ENCODE assay signal across 14 cellular contexts in genomic region chr17:2948721-2949468, GRCh38.
"Had no signal": no experiment of that assay in that cellular context is flagged by ENCODE, and none has a peak within 500 bp of the region (broad histone marks: within the 10 kb centered on the region; RNA-seq: fewer than 3 reads in every experiment).

No MANE protein-coding gene starts in this region.

- ATAC-seq: activated naive CD4-positive, alpha-beta T cell treated with anti-CD3 and anti-CD28 coated beads, Interleukin-2, amount 50 U/mL, for 72 hours; stimulated activated naive CD8-positive, alpha-beta T cell treated with anti-CD3 and anti-CD28 coated beads, Interleukin-15, Interleukin-2, amounts not matched to agents 100 U/mL and 50 U/mL, for 24 hours had no signal

- H3K27ac Mint-ChIP-seq: activated naive CD4-positive, alpha-beta T cell treated with anti-CD3 and anti-CD28 coated beads, Interleukin-2, amount 50 U/mL, for 72 hours; neural progenitor cell had no signal

- H3K9me3 Mint-ChIP-seq: activated naive CD4-positive, alpha-beta T cell treated with anti-CD3 and anti-CD28 coated beads, Interleukin-2, amount 50 U/mL, for 72 hours; neural progenitor cell had no signal

- H3K27ac ChIP-seq: left ventricle myocardium inferior, neural progenitor cell, pancreas, sigmoid colon, suprapubic skin, vagina, VCaP had no signal

- H3K4me3 Mint-ChIP-seq: neural progenitor cell had no signal

- H3K4me1 Mint-ChIP-seq: neural progenitor cell had no signal

- H3K36me3 Mint-ChIP-seq: activated naive CD4-positive, alpha-beta T cell treated with anti-CD3 and anti-CD28 coated beads, Interleukin-2, amount 50 U/mL, for 72 hours; neural progenitor cell had no signal

- DNase-seq: activated CD4-positive, alpha-beta T cell treated with anti-CD3 and anti-CD28 coated beads, Interleukin-2, amount 50 U/mL, for 48 hours; activated gamma-delta T cell treated with Interleukin-2 at 50 U/mL for 16 hours; erythroblast; left ventricle myocardium inferior; sigmoid colon; stimulated activated naive CD8-positive, alpha-beta T cell treated with anti-CD3 and anti-CD28 coated beads, Interleukin-15, Interleukin-2, amounts not matched to agents 100 U/mL and 50 U/mL, for 24 hours; SW 1271; T-helper 2 cell had no signal
